In genomic region chr12:55746147-55746912, GRCh38 we compare ENCODE assay signal across 7 cellular contexts. TPM values are rescaled to one million over a fixed set of nuclear protein-coding genes. Genes with fewer than 3 reads are reported as not detected.
DNase-seq lines count a peak whose midpoint lies in the region; ATAC-seq, FAIRE-seq and TF ChIP-seq lines count a peak whose summit lies in the region.
"Had no signal": no experiment of that assay in that cellular context is flagged by ENCODE, and none has a peak within 500 bp of the region (broad histone marks: within the 10 kb centered on the region; RNA-seq: fewer than 3 reads in every experiment).

No MANE protein-coding gene starts in this region.

- no peak overlapping the region for H3K23ac ChIP-seq in H9 (ENCODE audit: insufficient read length, low read depth, low read length)

- H3K4me1 Mint-ChIP-seq in H9 (peaks cover 67 to 71% of the 10 kb centered on the region in 2 experiments), neural crest cell (peaks cover 72% of the 10 kb centered on the region)
- peaks cover 28% of the 10 kb centered on the region for H3K4me1 Mint-ChIP-seq in activated T-helper 2 cell treated with anti-CD3 and anti-CD28 coated beads, Interferon-gamma antibody, Interleukin-2, Interleukin-4, amounts not matched to agents 10 μg/mL and 5 μg/mL and 100 μg/mL, durations not matched to agents 14 hours and 24 hours and 36 hours (ENCODE audit: low read depth)

- H3K9me3 ChIP-seq in H9 (ENCODE audit: control insufficient read depth, low read depth, low read length) (no peaks in the 10 kb centered on the region), PC-9 (ENCODE audit: insufficient read depth, low read depth) (no peaks in the 10 kb centered on the region)

- no peak overlapping the region for H4K8ac ChIP-seq in H9 (replicated peaks; ENCODE audit: insufficient read length, low read depth, low read length)

- H2AK5ac ChIP-seq in H9 (ENCODE audit: insufficient read length, low read length), result no peak overlapping the region

- H3K9ac ChIP-seq in H9 (ENCODE audit: extremely low read depth, insufficient read length, low read length), result peak overlapping the region; percentile 31

- H4K20me1 ChIP-seq in H9 (ENCODE audit: control insufficient read depth, insufficient read depth, insufficient read length) (no peaks in the 10 kb centered on the region), PC-9 (ENCODE audit: insufficient read depth) (no peaks in the 10 kb centered on the region)

- no TSS peak for BruUV-seq in PC-9 (replicated peaks; lab: Mats Ljungman, UMichigan)

- DNase-seq in H9 (no peak), neural crest cell (ENCODE audit: low read depth, low spot score) (no peak), PC-9 (no peak), RCC 7860 (ENCODE audit: low spot score) (no peak)
- no peak for DNase-seq in activated T-helper 2 cell treated with anti-CD3 and anti-CD28 coated beads, Interferon-gamma antibody, Interleukin-2, Interleukin-4, amounts not matched to agents 10 μg/mL and 5 μg/mL and 100 μg/mL, durations not matched to agents 14 hours and 24 hours and 36 hours (ENCODE audit: low spot score)

- no peak overlapping the region for H4K5ac ChIP-seq in H9 (ENCODE audit: insufficient read length, low read depth, low read length)

- no peaks in the 10 kb centered on the region for H3K9me2 ChIP-seq in PC-9 (ENCODE audit: insufficient read depth)

- no peak for FAIRE-seq in RCC 7860 (lab: Jason Lieb, UNC)

- no peak overlapping the region for H3K4me3 ChIP-seq in PC-9

- H3K79me2 ChIP-seq in H9 (ENCODE audit: insufficient read depth, low read length) (peaks cover 6% of the 10 kb centered on the region; the same call in 1 of the 2 replicates), PC-9 (ENCODE audit: low read depth) (no peaks in the 10 kb centered on the region)

- H3T11ph ChIP-seq in H9 (ENCODE audit: low read length), result no peak overlapping the region

- no peak for ATAC-seq in GM19452 (IDR thresholded peaks at IDR 0.05; ENCODE audit: unreplicated experiment)

- H2BK20ac ChIP-seq in H9 (ENCODE audit: low read depth, low read length, poor library complexity, severe bottlenecking), result no peak overlapping the region

- H2AFZ ChIP-seq in H9 (ENCODE audit: low read length) (no peak overlapping the region), PC-9 (no peak overlapping the region)

- H3K9me3 Mint-ChIP-seq in H9, result no peaks in the 10 kb centered on the region
- no peaks in the 10 kb centered on the region for H3K9me3 Mint-ChIP-seq in activated T-helper 2 cell treated with anti-CD3 and anti-CD28 coated beads, Interferon-gamma antibody, Interleukin-2, Interleukin-4, amounts not matched to agents 10 μg/mL and 5 μg/mL and 100 μg/mL, durations not matched to agents 14 hours and 24 hours and 36 hours
- H3K9me3 Mint-ChIP-seq in neural crest cell, result no peaks in the 10 kb centered on the region
- H3K9me3 Mint-ChIP-seq: activated naive CD4-positive, alpha-beta T cell treated with anti-CD3 and anti-CD28 coated beads for 36 hours had no signal

- POLR2A ChIA-PET in PC-9 (lab: Charles Lee; ENCODE audit: unreplicated experiment), result no interaction called here

- peaks cover 17% of the 10 kb centered on the region for H3K4me1 ChIP-seq in H9 (ENCODE audit: insufficient read depth, low read length)
- peaks cover 12% of the 10 kb centered on the region; the same call in 1 of the 2 replicates for H3K4me1 ChIP-seq in PC-9 (replicated peaks; ENCODE audit: insufficient read depth)

- peaks cover 6% of the 10 kb centered on the region for H3F3A ChIP-seq in PC-9 (ENCODE audit: insufficient read depth, low read depth)

- no peak overlapping the region for H4K91ac ChIP-seq in H9 (ENCODE audit: insufficient read length, low read depth, low read length)

- H3K79me1 ChIP-seq in H9 (ENCODE audit: insufficient read depth, low read depth, low read length, poor library complexity, severe bottlenecking), result peaks cover 3% of the 10 kb centered on the region

- no peak overlapping the region for H3K56ac ChIP-seq in H9 (ENCODE audit: insufficient read length, low read depth, low read length)

- H3K4ac ChIP-seq in H9 (ENCODE audit: low read depth, low read length), result no peak overlapping the region

- peaks cover 29% of the 10 kb centered on the region for H3K23me2 ChIP-seq in H9 (ENCODE audit: insufficient read length, low read depth, low read length, poor library complexity, severe bottlenecking)

- H3K4me2 ChIP-seq in H9 (ENCODE audit: insufficient read depth, insufficient read length, low read length), result peak overlapping the region; percentile 72
- no peak overlapping the region for H3K4me2 ChIP-seq in PC-9

- peaks cover 25 to 44% (median 42%) of the 10 kb centered on the region in 3 experiments; a peak in 6 of 7 replicates for H3K36me3 Mint-ChIP-seq in H9 (ENCODE audit: insufficient read depth in 1 of 3, low read depth in 3 of 3)
- H3K36me3 Mint-ChIP-seq in activated T-helper 2 cell treated with anti-CD3 and anti-CD28 coated beads, Interferon-gamma antibody, Interleukin-2, Interleukin-4, amounts not matched to agents 10 μg/mL and 5 μg/mL and 100 μg/mL, durations not matched to agents 14 hours and 24 hours and 36 hours (ENCODE audit: low read depth), result peaks cover 32% of the 10 kb centered on the region
- peaks cover 19% of the 10 kb centered on the region for H3K36me3 Mint-ChIP-seq in neural crest cell (ENCODE audit: low read depth)

- H3K27me3 ChIP-seq in H9 (ENCODE audit: insufficient read depth, low read length), result no peaks in the 10 kb centered on the region
- H3K27me3 ChIP-seq in PC-9 (ENCODE audit: insufficient read depth, low read depth), result no peaks in the 10 kb centered on the region

- H3K27ac ChIP-seq in H9 (ENCODE audit: insufficient read length, low read depth, low read length) (peak overlapping the region; percentile 37), PC-9 (no peak overlapping the region)

- H2BK120ac ChIP-seq in H9 (ENCODE audit: low read depth, low read length, poor library complexity, severe bottlenecking), result no peak overlapping the region

- H3K18ac ChIP-seq in H9 (ENCODE audit: insufficient read length, low read depth, low read length), result no peak overlapping the region

- no peak overlapping the region for H3K14ac ChIP-seq in H9 (ENCODE audit: insufficient read depth, low read length)

- H2BK5ac ChIP-seq in H9 (ENCODE audit: insufficient read length, low read length), result no peak overlapping the region

- H3K27me3 Mint-ChIP-seq in H9 (ENCODE audit: low read depth) (peaks cover 8% of the 10 kb centered on the region), neural crest cell (ENCODE audit: low read depth) (no peaks in the 10 kb centered on the region)
- no peaks in the 10 kb centered on the region for H3K27me3 Mint-ChIP-seq in activated T-helper 2 cell treated with anti-CD3 and anti-CD28 coated beads, Interferon-gamma antibody, Interleukin-2, Interleukin-4, amounts not matched to agents 10 μg/mL and 5 μg/mL and 100 μg/mL, durations not matched to agents 14 hours and 24 hours and 36 hours (ENCODE audit: low read depth)

- TF ChIP-seq CTCF in H9 (conservative IDR thresholded peaks at IDR 0.05), result no peak
- TF ChIP-seq CTCF in neural crest cell (conservative IDR thresholded peaks at IDR 0.05), result no peak
- no peak for TF ChIP-seq CTCF in PC-9 (conservative IDR thresholded peaks at IDR 0.05)

- peak overlapping the region; percentile 89 to 98 (median 94) for H3K27ac Mint-ChIP-seq in H9
- peak overlapping the region; percentile 1 for H3K27ac Mint-ChIP-seq in activated T-helper 2 cell treated with anti-CD3 and anti-CD28 coated beads, Interferon-gamma antibody, Interleukin-2, Interleukin-4, amounts not matched to agents 10 μg/mL and 5 μg/mL and 100 μg/mL, durations not matched to agents 14 hours and 24 hours and 36 hours
- H3K27ac Mint-ChIP-seq in neural crest cell (ENCODE audit: unreplicated experiment), result peak overlapping the region; percentile 95
- H3K27ac Mint-ChIP-seq: activated naive CD4-positive, alpha-beta T cell treated with anti-CD3 and anti-CD28 coated beads for 36 hours had no signal

- H3K36me3 ChIP-seq in PC-9 (ENCODE audit: low read depth), result no peaks in the 10 kb centered on the region

- intact Hi-C loops in activated T-helper 2 cell treated with anti-CD3 and anti-CD28 coated beads, Interferon-gamma antibody, Interleukin-2, Interleukin-4, amounts not matched to agents 10 μg/mL and 5 μg/mL and 100 μg/mL, durations not matched to agents 14 hours and 24 hours and 36 hours (cut with micrococcal nuclease), result no loop called here
- intact Hi-C loops in PC-9 (cut with micrococcal nuclease; ENCODE audit: unreplicated experiment), result no loop called here

- peak overlapping the region; percentile 96 to 97 for H3K4me3 Mint-ChIP-seq in H9
- peak overlapping the region; percentile 1 for H3K4me3 Mint-ChIP-seq in activated T-helper 2 cell treated with anti-CD3 and anti-CD28 coated beads, Interferon-gamma antibody, Interleukin-2, Interleukin-4, amounts not matched to agents 10 μg/mL and 5 μg/mL and 100 μg/mL, durations not matched to agents 14 hours and 24 hours and 36 hours (ENCODE audit: low read depth)
- H3K4me3 Mint-ChIP-seq in neural crest cell, result peak overlapping the region; percentile 96
- H3K4me3 Mint-ChIP-seq: activated naive CD4-positive, alpha-beta T cell treated with anti-CD3 and anti-CD28 coated beads for 36 hours had no signal

- no peak overlapping the region for H2BK15ac ChIP-seq in H9 (ENCODE audit: low read depth, low read length)

- CTCF ChIA-PET in PC-9 (lab: Charles Lee), result interaction anchor here (0.6 kb wide), 1 partner anchor 753 kb away, joined by 20 read pairs; no protein-coding TSS in a partner anchor

- H2BK12ac ChIP-seq in H9 (ENCODE audit: insufficient read length, low read depth, low read length), result no peak overlapping the region

- no CpG with 5 or more reads among the region's 4 CpGs for WGBS in H9 (ENCODE audit: extremely low coverage, insufficient read length, low lambda C conversion rate)

RNA-seq across cellular contexts. Expression of gene GDF11, which starts 3.4 kb away (rescaled TPM):
- total RNA-seq in H9 (2021), result 31.2 and 31.8 TPM in 2 replicates
- 15.3 and 15.4 TPM in 2 replicates for total RNA-seq in activated T-helper 2 cell treated with anti-CD3 and anti-CD28 coated beads, Interferon-gamma antibody, Interleukin-2, Interleukin-4, amounts not matched to agents 10 μg/mL and 5 μg/mL and 100 μg/mL, durations not matched to agents 14 hours and 24 hours and 36 hours
- 66.6 and 67.0 TPM in 2 replicates for total RNA-seq in neural crest cell
- 7.5 and 9.4 TPM in 2 replicates for total RNA-seq in PC-9 (2021)

RNA-seq across cellular contexts. Expression of gene CD63, which starts 17.5 kb away (rescaled TPM):
- total RNA-seq in H9 (2021) (581 and 589 TPM in 2 replicates), neural crest cell (535 and 560 TPM in 2 replicates), PC-9 (2021) (434 and 536 TPM in 2 replicates)
- total RNA-seq in activated T-helper 2 cell treated with anti-CD3 and anti-CD28 coated beads, Interferon-gamma antibody, Interleukin-2, Interleukin-4, amounts not matched to agents 10 μg/mL and 5 μg/mL and 100 μg/mL, durations not matched to agents 14 hours and 24 hours and 36 hours, result 230 and 236 TPM in 2 replicates

RNA-seq across cellular contexts. Expression of gene RDH5, which starts 26.1 kb away (rescaled TPM):
- total RNA-seq in H9 (2021) (4.0 and 6.6 TPM in 2 replicates), neural crest cell (10.4 and 14.2 TPM in 2 replicates), PC-9 (2021) (8.1 and 12.6 TPM in 2 replicates)
- 6.5 and 8.1 TPM in 2 replicates for total RNA-seq in activated T-helper 2 cell treated with anti-CD3 and anti-CD28 coated beads, Interferon-gamma antibody, Interleukin-2, Interleukin-4, amounts not matched to agents 10 μg/mL and 5 μg/mL and 100 μg/mL, durations not matched to agents 14 hours and 24 hours and 36 hours

RNA-seq across cellular contexts. Expression of gene BLOC1S1, which starts 30.5 kb away (rescaled TPM):
- 104 and 108 TPM in 2 replicates for total RNA-seq in H9 (2021)
- 72.3 and 73.9 TPM in 2 replicates for total RNA-seq in activated T-helper 2 cell treated with anti-CD3 and anti-CD28 coated beads, Interferon-gamma antibody, Interleukin-2, Interleukin-4, amounts not matched to agents 10 μg/mL and 5 μg/mL and 100 μg/mL, durations not matched to agents 14 hours and 24 hours and 36 hours
- total RNA-seq in neural crest cell, result 105 and 111 TPM in 2 replicates
- total RNA-seq in PC-9 (2021), result 81.1 and 101 TPM in 2 replicates

RNA-seq across cellular contexts. Expression of gene ITGA7, which starts 38.6 kb away (rescaled TPM):
- total RNA-seq in H9 (2021), result 114 and 119 TPM in 2 replicates
- total RNA-seq in activated T-helper 2 cell treated with anti-CD3 and anti-CD28 coated beads, Interferon-gamma antibody, Interleukin-2, Interleukin-4, amounts not matched to agents 10 μg/mL and 5 μg/mL and 100 μg/mL, durations not matched to agents 14 hours and 24 hours and 36 hours, result 0.94 and 1.9 TPM in 2 replicates
- 57.9 and 63.7 TPM in 2 replicates for total RNA-seq in neural crest cell
- 2.7 and 3.1 TPM in 2 replicates for total RNA-seq in PC-9 (2021)

Comparison
In these comparisons a context has a peak if more than half of its experiments do, and no peak if none do; other contexts are left out.
1. H3K27ac Mint-ChIP-seq: peak in every context shown above with its lines; median percentile 95 in neural crest cell; 94 in H9; 1 in activated T-helper 2 cell treated with anti-CD3 and anti-CD28 coated beads, Interferon-gamma antibody, Interleukin-2, Interleukin-4, amounts not matched to agents 10 μg/mL and 5 μg/mL and 100 μg/mL, durations not matched to agents 14 hours and 24 hours and 36 hours.
2. H3K4me3 Mint-ChIP-seq: peak in every context shown above with its lines; median percentile 96 in H9; 96 in neural crest cell; 1 in activated T-helper 2 cell treated with anti-CD3 and anti-CD28 coated beads, Interferon-gamma antibody, Interleukin-2, Interleukin-4, amounts not matched to agents 10 μg/mL and 5 μg/mL and 100 μg/mL, durations not matched to agents 14 hours and 24 hours and 36 hours.